Comparison of ENCODE assay signal across 8 cellular contexts in genomic region chr19:4759388-4760284, GRCh38. TPM values are rescaled to one million over a fixed set of nuclear protein-coding genes. Genes with fewer than 3 reads are reported as not detected.
DNase-seq lines count a peak whose midpoint lies in the region; ATAC-seq and TF ChIP-seq lines count a peak whose summit lies in the region.

No MANE protein-coding gene starts in this region.

- ATAC-seq in GM19438 (IDR thresholded peaks at IDR 0.05; ENCODE audit: low read depth, unreplicated experiment): peak; percentile 68
- ATAC-seq in left cardiac atrium: peak; percentile 99

- no peak overlapping the region for H2AK5ac ChIP-seq in trophoblast cell (ENCODE audit: low read length)

- no peaks in the 10 kb centered on the region for H3K79me2 ChIP-seq in trophoblast cell (ENCODE audit: control insufficient read depth, insufficient read depth, low read length, poor library complexity)

- H3K4ac ChIP-seq in trophoblast cell (ENCODE audit: low read depth, low read length): no peak overlapping the region

- DNase-seq in AG04449 (ENCODE audit: low read depth, low spot score): peak; percentile 21
- DNase-seq in NCI-H1436 treated with DMSO at 0.1 percent for 48 hours (lab: John Stamatoyannopoulos, UW): peak; percentile 96
- peak; percentile 12 to 72 (median 33) for DNase-seq in T-helper 2 cell
- DNase-seq in left cardiac atrium: peak; percentile 92
- peak; percentile 81 to 90 for DNase-seq in trophoblast cell
- DNase-seq in tibial nerve (ENCODE audit: low spot score in 2 of 2): peak; percentile 73 to 79

- POLR2A ChIA-PET in AG04449 (lab: Yijun Ruan, JAX): interaction anchor here (0.8 kb wide), 1 partner anchor 32 kb away, joined by 4 read pairs; the partner anchor contains the start of gene FEM1A

- intact Hi-C loops in left cardiac atrium (cut with DNase I): no loop called here

- H3K23ac ChIP-seq in trophoblast cell (ENCODE audit: low read length): no peak overlapping the region

- H3K18ac ChIP-seq in trophoblast cell (ENCODE audit: low read length): no peak overlapping the region

- H3K4me1 ChIP-seq in trophoblast cell (ENCODE audit: control insufficient read depth in 1 of 2, insufficient read depth in 2 of 2, low read length in 2 of 2): peaks cover 3 to 7% of the 10 kb centered on the region in 2 experiments
- peaks cover 0 to 14% (median 6%) of the 10 kb centered on the region in 4 donors for H3K4me1 ChIP-seq in tibial nerve

- H3K9ac ChIP-seq in trophoblast cell (ENCODE audit: low read length): no peak overlapping the region

- H3K9me3 ChIP-seq in trophoblast cell (ENCODE audit: insufficient read depth, low read depth, low read length) (no peaks in the 10 kb centered on the region), tibial nerve (no peaks in the 10 kb centered on the region)

- no peak for TF ChIP-seq EP300 in tibial nerve (IDR thresholded peaks at IDR 0.05)

- TF ChIP-seq CTCF in AG04449 (IDR thresholded peaks at IDR 0.05; ENCODE audit: insufficient read depth, low read length, missing control alignments): no peak
- TF ChIP-seq CTCF in tibial nerve (IDR thresholded peaks at IDR 0.05): no peak

- peak overlapping the region; percentile 62 for H3K4me2 ChIP-seq in trophoblast cell (ENCODE audit: low read length)

- H3K27me3 ChIP-seq in trophoblast cell (ENCODE audit: insufficient read depth, low read length) (no peaks in the 10 kb centered on the region), tibial nerve (peaks cover 0 to 29% of the 10 kb centered on the region in 2 donors)

- H3K36me3 ChIP-seq in trophoblast cell (ENCODE audit: control insufficient read depth in 1 of 2, insufficient read depth in 2 of 2, low read length in 2 of 2) (no peaks in the 10 kb centered on the region), tibial nerve (no peaks in the 10 kb centered on the region)

- WGBS in trophoblast cell (ENCODE audit: extremely low coverage, insufficient coverage, insufficient read length): no CpG with 5 or more reads among the region's 53 CpGs
- 1 to 3% methylated on average over 46 to 47 of the region's 53 CpGs for WGBS in tibial nerve, 2 donors

- no peak overlapping the region for H2BK5ac ChIP-seq in trophoblast cell (ENCODE audit: low read depth, low read length, poor library complexity)

- H2BK120ac ChIP-seq in trophoblast cell (ENCODE audit: insufficient read depth, low read length, poor library complexity): no peak overlapping the region

- no peak overlapping the region for H4K8ac ChIP-seq in trophoblast cell (ENCODE audit: low read depth, low read length)

- no peak overlapping the region for H3K14ac ChIP-seq in trophoblast cell (ENCODE audit: low read length)

- no peak overlapping the region for H2BK12ac ChIP-seq in trophoblast cell (ENCODE audit: low read length)

- H3K27ac ChIP-seq in angular gyrus (ENCODE audit: low read depth, low read length) (peak overlapping the region; percentile 58), trophoblast cell (ENCODE audit: low read depth, low read length) (no peak overlapping the region), tibial nerve (peak overlapping the region in 2 of 4 donors; percentile 26 to 60)

- no peaks in the 10 kb centered on the region for H3K79me1 ChIP-seq in trophoblast cell (ENCODE audit: low read length)

- H3K4me3 ChIP-seq in AG04449 (ENCODE audit: low read depth, low read length): peak overlapping the region; percentile 37
- H3K4me3 ChIP-seq in trophoblast cell (ENCODE audit: low read depth, low read length): peak overlapping the region; percentile 34
- H3K4me3 ChIP-seq in tibial nerve: peak overlapping the region; percentile 1 to 42 (median 34)

- no peak for TF ChIP-seq POLR2A in tibial nerve (IDR thresholded peaks at IDR 0.05)

- no peak overlapping the region for H4K12ac ChIP-seq in trophoblast cell (ENCODE audit: low read depth, low read length)

- no peak overlapping the region for H2AFZ ChIP-seq in trophoblast cell (ENCODE audit: insufficient read depth, low read length, poor library complexity)

- CTCF ChIA-PET in AG04449 (lab: Yijun Ruan, JAX): interaction anchor here (5.0 kb wide), 1 partner anchor 31 kb away, joined by 23 read pairs; the partner anchor contains the start of gene FEM1A

- no peak overlapping the region for H4K91ac ChIP-seq in trophoblast cell (ENCODE audit: low read depth, low read length)

RNA-seq across cellular contexts. Expression of gene FEM1A, which starts 31.9 kb away (rescaled TPM):
- total RNA-seq in left cardiac atrium: 10 to 100 TPM; 24.1 to 25.0 TPM
- 6.2 TPM in 2 replicates for polyA plus RNA-seq in trophoblast cell (2013)
- 10 to 100 TPM; 12.3 to 17.1 (median 15.2) TPM for total RNA-seq in tibial nerve

RNA-seq across cellular contexts. Expression of gene DPP9, which starts 36.0 kb away (rescaled TPM):
- total RNA-seq in left cardiac atrium (10 to 100 TPM; 41.8 to 43.0 TPM), tibial nerve (100 to 1,000 TPM in 1 of 4 donors, 10 to 100 TPM in 3; 53.9 to 134 (median 68.0) TPM)
- polyA plus RNA-seq in trophoblast cell (2013): 29.5 and 30.5 TPM in 2 replicates

Comparison
In these comparisons a context has a peak if more than half of its experiments do, and no peak if none do; other contexts are left out.
1. DNase-seq: peak in every context shown above with its lines; median percentile 96 in NCI-H1436 treated with DMSO at 0.1 percent for 48 hours; 92 in left cardiac atrium; 86 in trophoblast cell; 76 in tibial nerve; 33 in T-helper 2 cell; 21 in AG04449.